Comparison of ENCODE assay signal across 8 cellular contexts in the genomic region with DNA sequence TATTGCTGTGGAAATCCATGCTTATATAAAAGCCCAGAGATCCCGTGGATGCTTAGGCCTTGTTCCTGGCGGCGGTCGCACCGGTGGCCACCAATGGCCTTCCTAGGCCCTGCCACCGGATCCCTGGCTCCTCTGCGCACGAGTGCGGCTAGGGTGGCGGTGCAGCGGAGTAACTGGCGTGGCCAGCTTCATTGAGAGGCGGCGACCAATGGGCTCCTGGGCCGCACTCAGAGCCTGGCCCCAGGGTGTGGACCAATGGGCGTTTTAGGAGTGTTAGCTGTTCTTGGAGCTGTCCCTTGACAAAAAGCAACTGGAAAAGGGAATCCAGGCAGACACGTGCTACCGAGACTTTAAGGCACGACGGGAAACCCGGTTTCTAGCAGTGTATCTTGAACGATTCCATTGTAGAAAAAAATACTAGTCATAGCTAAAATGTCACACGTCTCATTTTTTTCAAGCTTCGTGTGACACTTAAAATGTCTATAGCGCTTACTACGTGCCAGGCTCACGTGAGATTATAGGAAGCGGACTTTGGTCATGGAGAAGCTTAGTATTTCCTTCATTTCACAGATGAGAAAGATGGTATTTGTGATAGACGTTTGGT. TPM values are rescaled to one million over a fixed set of nuclear protein-coding genes. Genes with fewer than 3 reads are reported as not detected.
A peak's percentile ranks its signal among the peaks of the same experiment; 100 is the strongest.
DNase-seq lines count a peak whose midpoint lies in the region; ATAC-seq and TF ChIP-seq lines count a peak whose summit lies in the region.

No MANE protein-coding gene starts in this region.

- CTCF ChIA-PET in CD8-positive, alpha-beta memory T cell (lab: Charles Lee), result interaction anchor here (0.8 to 7.6 kb wide), 4 partner anchors 62 to 194 kb away, joined by 3 to 58 read pairs (median 22); a partner anchor contains a TSS
- CTCF ChIA-PET in PC-3 (lab: Charles Lee), result interaction anchor here (0.5 to 1.3 kb wide), 4 partner anchors 61 to 358 kb away, joined by 4 to 18 read pairs (median 6); a partner anchor contains a TSS

- TF ChIP-seq CTCF in PC-3 (conservative IDR thresholded peaks at IDR 0.05; ENCODE audit: low read depth, low read length) (no peak), esophagus muscularis mucosa (IDR thresholded peaks at IDR 0.05) (no peak)

- BruUV-seq in PC-3 (replicated peaks; lab: Mats Ljungman, UMichigan), result no TSS peak

- no peaks in the 10 kb centered on the region for H3F3A ChIP-seq in PC-3 (ENCODE audit: low read length, unreplicated experiment)

- no peaks in the 10 kb centered on the region for H3K9me3 Mint-ChIP-seq in CD8-positive, alpha-beta memory T cell

- intact Hi-C loops in PC-3 (cut with micrococcal nuclease) (no loop called here), esophagus muscularis mucosa (cut with DNase I) (loop anchor here (2.0 to 10.0 kb wide), 2 partner anchors 83 to 1181 kb away; a partner anchor contains a TSS)

- no peaks in the 10 kb centered on the region for H3K9me2 ChIP-seq in PC-3 (replicated peaks; ENCODE audit: low read length)

- H3K9ac ChIP-seq in HUES6 (ENCODE audit: low read length) (peak overlapping the region; percentile 97), PC-3 (ENCODE audit: low read length) (peak overlapping the region; percentile 97), mucosa of stomach (ENCODE audit: low read length) (peak overlapping the region; percentile 70)

- H3K4me3 ChIP-seq in CD8-positive, alpha-beta memory T cell (ENCODE audit: low read length), result peak overlapping the region; percentile 95
- H3K4me3 ChIP-seq in HUES6 (ENCODE audit: low read depth, low read length), result peak overlapping the region; percentile 80
- H3K4me3 ChIP-seq in PC-3 (ENCODE audit: low read length), result peak overlapping the region; percentile 96
- H3K4me3 ChIP-seq in esophagus muscularis mucosa, result peak overlapping the region; percentile 83 to 98 (median 90)
- H3K4me3 ChIP-seq in mucosa of stomach (ENCODE audit: low read length), result peak overlapping the region; percentile 91

- TF ChIP-seq POLR2A in esophagus muscularis mucosa (IDR thresholded peaks at IDR 0.05; ENCODE audit: low read depth), result peak; percentile 91

- peak overlapping the region; percentile 87 to 97 (median 94) for H3K27ac Mint-ChIP-seq in CD8-positive, alpha-beta memory T cell

- H3K4me1 ChIP-seq in CD8-positive, alpha-beta memory T cell (ENCODE audit: insufficient read depth, low read length), result peaks cover 52% of the 10 kb centered on the region
- H3K4me1 ChIP-seq in HUES6 (ENCODE audit: control insufficient read depth, insufficient read depth, low read length) (peaks cover 18% of the 10 kb centered on the region), PC-3 (ENCODE audit: insufficient read depth, low read length) (peaks cover 23% of the 10 kb centered on the region), esophagus muscularis mucosa (peaks cover 42 to 54% (median 48%) of the 10 kb centered on the region in 4 donors), mucosa of stomach (ENCODE audit: control insufficient read depth, insufficient read depth, low read length) (peaks cover 36% of the 10 kb centered on the region)

- peaks cover 50 to 57% (median 53%) of the 10 kb centered on the region in 3 donors for H3K4me1 Mint-ChIP-seq in CD8-positive, alpha-beta memory T cell

- H4K20me1 ChIP-seq in PC-3 (ENCODE audit: low read length), result peaks cover 58% of the 10 kb centered on the region

- H3K36me3 Mint-ChIP-seq in CD8-positive, alpha-beta memory T cell, result peaks cover 0 to 23% (median 0%) of the 10 kb centered on the region in 3 donors

- no peak for TF ChIP-seq EP300 in esophagus muscularis mucosa (IDR thresholded peaks at IDR 0.05)

- peak overlapping the region in 6 of 7 donors; percentile 89 to 99 (median 98) for H3K4me3 Mint-ChIP-seq in CD8-positive, alpha-beta memory T cell

- no peak overlapping the region for H2AFZ ChIP-seq in PC-3 (ENCODE audit: low read length)

- POLR2A ChIA-PET in CD8-positive, alpha-beta memory T cell (lab: Charles Lee), result interaction anchor here (0.6 to 4.8 kb wide), 11 partner anchors 10 to 383 kb away, joined by 3 to 239 read pairs (median 5); a partner anchor contains a TSS
- POLR2A ChIA-PET in PC-3 (lab: Charles Lee; ENCODE audit: unreplicated experiment), result interaction anchor here (0.6 to 1.0 kb wide), 7 partner anchors 13 to 417 kb away, joined by 3 to 5 read pairs (median 4); a partner anchor contains a TSS

- peak; percentile 52 to 76 (median 60) for DNase-seq in CD8-positive, alpha-beta memory T cell
- DNase-seq in PC-3, result peak; percentile 77
- peak; percentile 79 for DNase-seq in activated T-cell treated with anti-CD3 and anti-CD28 coated beads, Interleukin-2, amount 50 U/mL, for 48 hours
- DNase-seq in esophagus muscularis mucosa (ENCODE audit: extremely low spot score), result peak; percentile 96
- DNase-seq in stimulated activated CD8-positive, alpha-beta memory T cell treated with anti-CD3 and anti-CD28 coated beads, Interleukin-7, amount 100 ng/mL, for 1 hour (ENCODE audit: low read depth in 2 of 2), result peak; percentile 5 to 14

- H3K27me3 Mint-ChIP-seq in CD8-positive, alpha-beta memory T cell, result peaks cover 0 to 2% of the 10 kb centered on the region in 2 donors

- no peaks in the 10 kb centered on the region for H3K9me3 ChIP-seq in CD8-positive, alpha-beta memory T cell (ENCODE audit: low read length)
- no peaks in the 10 kb centered on the region for H3K9me3 ChIP-seq in HUES6 (ENCODE audit: control insufficient read depth, insufficient read depth, low read depth, low read length)
- no peaks in the 10 kb centered on the region for H3K9me3 ChIP-seq in PC-3 (ENCODE audit: low read length)
- H3K9me3 ChIP-seq in esophagus muscularis mucosa, result no peaks in the 10 kb centered on the region
- no peaks in the 10 kb centered on the region for H3K9me3 ChIP-seq in mucosa of stomach (ENCODE audit: control insufficient read depth, low read length)

- H3K27ac ChIP-seq in CD8-positive, alpha-beta memory T cell (ENCODE audit: low read depth, low read length), result peak overlapping the region; percentile 99
- peak overlapping the region; percentile 94; the same call in 1 of the 2 replicates for H3K27ac ChIP-seq in HUES6 (ENCODE audit: low read depth, low read length)
- peak overlapping the region; percentile 60 for H3K27ac ChIP-seq in PC-3 (ENCODE audit: low read length)
- H3K27ac ChIP-seq in esophagus muscularis mucosa (replicated peaks in 1 of 4), result peak overlapping the region; percentile 94 to 97 (median 97)

- ATAC-seq in GM19467 (IDR thresholded peaks at IDR 0.05; ENCODE audit: unreplicated experiment), result peak; percentile 35
- peak; percentile 61 for ATAC-seq in PC-3

- 3% methylated on average over 29 of the region's 29 CpGs for WGBS in esophagus muscularis mucosa

- H3K36me3 ChIP-seq in CD8-positive, alpha-beta memory T cell (ENCODE audit: insufficient read depth, low read length), result no peaks in the 10 kb centered on the region
- H3K36me3 ChIP-seq in HUES6 (ENCODE audit: control insufficient read depth, insufficient read depth, low read length) (0 out of 2 replicates have a peak, but pooled peaks cover 2% of the 10 kb centered on the region), PC-3 (ENCODE audit: low read depth, low read length) (no peaks in the 10 kb centered on the region; the same call in none of the 2 replicates), esophagus muscularis mucosa (no peaks in the 10 kb centered on the region), mucosa of stomach (ENCODE audit: control insufficient read depth, insufficient read depth, low read length) (no peaks in the 10 kb centered on the region)

- H3K4me2 ChIP-seq in PC-3 (ENCODE audit: low read length), result peak overlapping the region; percentile 97

- peaks cover 80% of the 10 kb centered on the region for H3K79me2 ChIP-seq in PC-3 (ENCODE audit: low read length)

- H3K27me3 ChIP-seq in CD8-positive, alpha-beta memory T cell (ENCODE audit: insufficient read depth, low read length, poor library complexity, severe bottlenecking), result no peaks in the 10 kb centered on the region
- H3K27me3 ChIP-seq in HUES6 (ENCODE audit: control insufficient read depth, insufficient read depth, low read length) (no peaks in the 10 kb centered on the region), PC-3 (ENCODE audit: low read length) (no peaks in the 10 kb centered on the region), esophagus muscularis mucosa (no peaks in the 10 kb centered on the region), mucosa of stomach (ENCODE audit: control insufficient read depth, insufficient read depth, low read length) (no peaks in the 10 kb centered on the region)

RNA-seq across cellular contexts. Expression of a gene that starts 1.7 kb away (rescaled TPM):
- total RNA-seq in CD8-positive, alpha-beta memory T cell, result 10 to 100 TPM; 95.8 to 96.3 TPM
- polyA plus RNA-seq in CD8-positive, alpha-beta memory T cell, result 52.0 TPM
- 56.2 and 72.5 TPM in 2 replicates for total RNA-seq in PC-3 (2014; rRNA removed)
- 10 to 100 TPM; 46.2 to 93.1 (median 59.6) TPM for total RNA-seq in esophagus muscularis mucosa

Comparison
In these comparisons a context has a peak if more than half of its experiments do, and no peak if none do; other contexts are left out.
1. Peak in every context shown above with its lines: DNase-seq, ATAC-seq, H3K4me3 ChIP-seq and H3K27ac ChIP-seq.
2. DNase-seq: peak in every context shown above with its lines; median percentile 96 in esophagus muscularis mucosa; 79 in activated T-cell treated with anti-CD3 and anti-CD28 coated beads, Interleukin-2, amount 50 U/mL, for 48 hours; 77 in PC-3; 60 in CD8-positive, alpha-beta memory T cell; 10 in stimulated activated CD8-positive, alpha-beta memory T cell treated with anti-CD3 and anti-CD28 coated beads, Interleukin-7, amount 100 ng/mL, for 1 hour.